Comparison of ENCODE assay signal across 8 cellular contexts in genomic region chr22:46969491-46969890, GRCh38.
DNase-seq lines count a peak whose midpoint lies in the region; ATAC-seq and TF ChIP-seq lines count a peak whose summit lies in the region.
"Had no signal": no experiment of that assay in that cellular context is flagged by ENCODE, and none has a peak within 500 bp of the region (broad histone marks: within the 10 kb centered on the region; RNA-seq: fewer than 3 reads in every experiment).

No MANE protein-coding gene starts in this region.

- ATAC-seq in GM18870 (IDR thresholded peaks at IDR 0.05; ENCODE audit: unreplicated experiment) (peak; percentile 85), GM21717 (IDR thresholded peaks at IDR 0.05; ENCODE audit: unreplicated experiment) (peak; percentile 72), HG03521 (IDR thresholded peaks at IDR 0.05; ENCODE audit: unreplicated experiment) (peak; percentile 62)

- DNase-seq in stimulated activated CD4-positive, alpha-beta T cell treated with anti-CD3 and anti-CD28 coated beads, Interleukin-2, amount 100 ng/mL, for 48 hours = peak; percentile 34 to 45
- DNase-seq in A673 (ENCODE audit: low spot score) (no peak), RWPE1 (ENCODE audit: low spot score) (no peak), NCI-H510A treated with DMSO at 0.1 percent for 48 hours (lab: John Stamatoyannopoulos, UW) (no peak)

- no peak overlapping the region for H3K4me3 ChIP-seq in A673 (ENCODE audit: low read depth, low read length, poor library complexity, severe bottlenecking)
- H3K4me3 ChIP-seq: cardiac muscle cell had no signal

- no peaks in the 10 kb centered on the region for H3K36me3 ChIP-seq in A673 (ENCODE audit: insufficient read depth, low read length, poor library complexity, severe bottlenecking)
- H3K36me3 ChIP-seq: cardiac muscle cell had no signal

- H3K27me3 ChIP-seq in A673 (replicated peaks; ENCODE audit: insufficient read depth, low read depth, low read length, poor library complexity) = no peaks in the 10 kb centered on the region

- no TSS peak for BruUV-seq in A673 (replicated peaks; lab: Mats Ljungman, UMichigan)

- POLR2A ChIA-PET in A673 (lab: Charles Lee; ENCODE audit: low non-redundant PET) = no interaction called here
- POLR2A ChIA-PET in RWPE1 (lab: Yijun Ruan, JAX; ENCODE audit: low non-redundant PET) = no interaction called here

- CTCF ChIA-PET in A673 (lab: Charles Lee) (no interaction called here), RWPE1 (lab: Yijun Ruan, JAX) (no interaction called here)

- H3K9me3 ChIP-seq in A673 (ENCODE audit: low read depth, low read length, poor library complexity, severe bottlenecking) = no peaks in the 10 kb centered on the region

- intact Hi-C loops in A673 (cut with micrococcal nuclease; ENCODE audit: unreplicated experiment) = no loop called here

- TF ChIP-seq CTCF in A673 (conservative IDR thresholded peaks at IDR 0.05; ENCODE audit: low read depth, low read length) (no peak), RWPE1 (conservative IDR thresholded peaks at IDR 0.05; ENCODE audit: low read depth) (no peak)

- H3K27ac ChIP-seq in A673 (ENCODE audit: low read depth, low read length, poor library complexity, severe bottlenecking) (no peak overlapping the region), RWPE1 (no peak overlapping the region)
- H3K27ac ChIP-seq: cardiac muscle cell had no signal

- H3K4me1 ChIP-seq in A673 (ENCODE audit: insufficient read depth, low read length, poor library complexity, severe bottlenecking) = peaks cover 15% of the 10 kb centered on the region

Comparison
In these comparisons a context has a peak if more than half of its experiments do, and no peak if none do; other contexts are left out.
1. DNase-seq: peak in stimulated activated CD4-positive, alpha-beta T cell treated with anti-CD3 and anti-CD28 coated beads, Interleukin-2, amount 100 ng/mL, for 48 hours (2 of 2); none in A673 (single experiment), RWPE1 (single experiment) and NCI-H510A treated with DMSO at 0.1 percent for 48 hours (single experiment).
2. Peak in every context shown above with its lines, with median percentiles within 50 percentile points of each other: ATAC-seq.